ENCODE assay signal across 28 cellular contexts in the genomic region with DNA sequence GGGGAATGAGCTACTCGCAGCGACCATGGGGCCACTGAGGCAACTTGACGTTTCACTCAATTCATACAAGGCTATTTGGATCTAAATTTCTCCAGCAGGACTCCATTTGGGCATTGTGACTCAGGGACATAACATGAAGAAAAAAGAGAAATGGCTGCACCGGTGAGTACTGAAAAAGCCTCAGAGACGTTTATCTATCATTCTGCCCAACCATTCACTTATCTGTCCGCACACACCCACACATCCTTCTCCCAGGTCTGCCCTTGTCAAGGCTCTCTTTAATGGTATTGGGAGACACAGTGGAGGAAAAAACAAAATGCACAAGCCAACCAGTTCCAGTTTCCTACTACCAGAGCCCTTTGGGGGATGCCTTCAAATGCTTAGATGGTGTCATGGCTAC.
"Had no signal": no experiment of that assay in that cellular context is flagged by ENCODE, and none has a peak within 500 bp of the region (broad histone marks: within the 10 kb centered on the region; RNA-seq: fewer than 3 reads in every experiment).

No MANE protein-coding gene starts in this region.

- H3K27ac ChIP-seq: esophagus squamous epithelium, heart right ventricle, left lung, prostate gland, right atrium auricular region, thoracic aorta, tibial nerve, upper lobe of right lung, uterus had no signal

- H3K4me1 Mint-ChIP-seq: endodermal cell; stimulated activated effector memory CD8-positive, alpha-beta T cell treated with anti-CD3 and anti-CD28 coated beads, Interleukin-12 subunit alpha, Interleukin-12 subunit beta, amount 100 ng/mL, for 72 hours had no signal

- H3K27me3 ChIP-seq: esophagus squamous epithelium, heart right ventricle, left lung, right atrium auricular region, tibial nerve, upper lobe of right lung, uterus had no signal

- H3K36me3 Mint-ChIP-seq: naive thymus-derived CD8-positive, alpha-beta T cell had no signal

- H3K4me3 ChIP-seq: esophagus squamous epithelium, heart right ventricle, left lung, prostate gland, right atrium auricular region, thoracic aorta, tibial nerve, upper lobe of right lung, uterus had no signal

- H3K36me3 ChIP-seq: esophagus squamous epithelium, prostate gland, right atrium auricular region, thoracic aorta, tibial nerve, uterus had no signal

- H3K4me1 ChIP-seq: left lung, upper lobe of right lung, uterus had no signal

- H3K27me3 Mint-ChIP-seq: dendritic cell treated with granulocyte-macrophage colony-stimulating factor and Interleukin-4, amounts not matched to agents 40 ng/mL and 50 ng/mL, for 4 days; naive thymus-derived CD8-positive, alpha-beta T cell had no signal

- H3K4me3 Mint-ChIP-seq: dendritic cell treated with granulocyte-macrophage colony-stimulating factor and Interleukin-4, amounts not matched to agents 40 ng/mL and 50 ng/mL, for 4 days; endodermal cell; naive thymus-derived CD8-positive, alpha-beta T cell; nephron progenitor cell; stimulated activated effector memory CD8-positive, alpha-beta T cell treated with anti-CD3 and anti-CD28 coated beads, Interleukin-12 subunit alpha, Interleukin-12 subunit beta, amount 100 ng/mL, for 72 hours had no signal

- FAIRE-seq: colon, islet of Langerhans had no signal

- H3K9me3 Mint-ChIP-seq: dendritic cell treated with granulocyte-macrophage colony-stimulating factor and Interleukin-4, amounts not matched to agents 40 ng/mL and 50 ng/mL, for 4 days; endodermal cell; naive thymus-derived CD8-positive, alpha-beta T cell; nephron progenitor cell; stimulated activated effector memory CD8-positive, alpha-beta T cell treated with anti-CD3 and anti-CD28 coated beads, Interleukin-12 subunit alpha, Interleukin-12 subunit beta, amount 100 ng/mL, for 72 hours had no signal

- H3K27ac Mint-ChIP-seq: dendritic cell treated with granulocyte-macrophage colony-stimulating factor and Interleukin-4, amounts not matched to agents 40 ng/mL and 50 ng/mL, for 4 days; endodermal cell; nephron progenitor cell; stimulated activated effector memory CD8-positive, alpha-beta T cell treated with anti-CD3 and anti-CD28 coated beads, Interleukin-12 subunit alpha, Interleukin-12 subunit beta, amount 100 ng/mL, for 72 hours had no signal

- H3K9me3 ChIP-seq: esophagus squamous epithelium, heart right ventricle, left lung, prostate gland, right atrium auricular region, thoracic aorta, tibial nerve, upper lobe of right lung, uterus had no signal

- DNase-seq: effector CD8-positive, alpha-beta T cell; endodermal cell; esophagus squamous epithelium; foreskin melanocyte; glutamatergic neuron; heart right ventricle; hippocampal formation; left cardiac atrium; left lung; mesendoderm; midbrain; naive thymus-derived CD8-positive, alpha-beta T cell; nephron progenitor cell; nucleus accumbens; stimulated activated CD4-positive, alpha-beta T cell treated with anti-CD3 and anti-CD28 coated beads, Interleukin-2, amount 100 ng/mL, for 24 hours; stimulated activated CD4-positive, alpha-beta T cell treated with anti-CD3 and anti-CD28 coated beads, Interleukin-4, amount 100 ng/mL, for 24 hours; stimulated activated naive CD8-positive, alpha-beta T cell treated with anti-CD3 and anti-CD28 coated beads, Interleukin-15, Interleukin-2, amounts not matched to agents 100 U/mL and 50 U/mL, for 24 hours; upper lobe of right lung; uterus had no signal

- ATAC-seq: heart right ventricle; left cardiac atrium; left lung; naive thymus-derived CD8-positive, alpha-beta T cell; sciatic nerve; stimulated activated effector memory CD8-positive, alpha-beta T cell treated with anti-CD3 and anti-CD28 coated beads, Interleukin-12 subunit alpha, Interleukin-12 subunit beta, amount 100 ng/mL, for 72 hours; stimulated activated naive CD8-positive, alpha-beta T cell treated with anti-CD3 and anti-CD28 coated beads, Interleukin-15, Interleukin-2, amounts not matched to agents 100 U/mL and 50 U/mL, for 24 hours; upper lobe of right lung had no signal
